18 cellular contexts compared by ENCODE assay signal in genomic region chr22:40594924-40595323, GRCh38. TPM values are rescaled to one million over a fixed set of nuclear protein-coding genes. Genes with fewer than 3 reads are reported as not detected.
DNase-seq lines count a peak whose midpoint lies in the region; ATAC-seq and TF ChIP-seq lines count a peak whose summit lies in the region.
"Had no signal": no experiment of that assay in that cellular context is flagged by ENCODE, and none has a peak within 500 bp of the region (broad histone marks: within the 10 kb centered on the region; RNA-seq: fewer than 3 reads in every experiment).

No MANE protein-coding gene starts in this region.

- peaks cover 69% of the 10 kb centered on the region for H3K4me1 ChIP-seq in OCI-LY3 (ENCODE audit: low read length)

- peak overlapping the region; percentile 95 for H3K27ac ChIP-seq in OCI-LY3 (ENCODE audit: low read length)

- H3K27ac Mint-ChIP-seq in activated T-cell treated with anti-CD3 and anti-CD28 coated beads, Interleukin-2, amount 50 U/mL, for 24 hours: no peak overlapping the region

- H3K4me2 ChIP-seq in OCI-LY3 (ENCODE audit: low read length): peak overlapping the region; percentile 79
- H3K4me2 ChIP-seq: SK-N-SH had no signal

- H3K27me3 ChIP-seq in OCI-LY3 (ENCODE audit: low read depth, low read length): no peaks in the 10 kb centered on the region

- H4K20me1 ChIP-seq in OCI-LY3 (ENCODE audit: insufficient read depth, low read length): no peaks in the 10 kb centered on the region

- no peak overlapping the region for H3K4me3 Mint-ChIP-seq in activated T-cell treated with anti-CD3 and anti-CD28 coated beads, Interleukin-2, amount 50 U/mL, for 24 hours

- H3K79me2 ChIP-seq in OCI-LY3 (ENCODE audit: low read length): peaks cover 89% of the 10 kb centered on the region

- H3K9me3 Mint-ChIP-seq in activated T-cell treated with anti-CD3 and anti-CD28 coated beads, Interleukin-2, amount 50 U/mL, for 24 hours: no peaks in the 10 kb centered on the region

- H3K9me3 ChIP-seq in OCI-LY3 (ENCODE audit: insufficient read depth, low read length): no peaks in the 10 kb centered on the region
- H3K9me3 ChIP-seq: HAP-1, SK-N-SH had no signal

- DNase-seq in EL: peak; percentile 53
- DNase-seq in fibroblast of the aortic adventitia (ENCODE audit: low read depth): peak; percentile 28
- DNase-seq in renal cortical epithelial cell (ENCODE audit: low read depth): peak; percentile 74
- no peak for DNase-seq in GM19238 (ENCODE audit: insufficient read length, low spot score)
- DNase-seq in posterior cingulate gyrus: no peak
- DNase-seq in activated T-cell treated with anti-CD3 and anti-CD28 coated beads, Interleukin-2, amount 50 U/mL, for 24 hours: no peak
- DNase-seq: activated CD4-positive, alpha-beta T cell treated with anti-CD3 and anti-CD28 coated beads for 48 hours; activated gamma-delta T cell; effector memory CD4-positive, alpha-beta T cell; left cardiac atrium; NCI-H774; SK-N-SH; stimulated activated CD4-positive, alpha-beta T cell treated with anti-CD3 and anti-CD28 coated beads, Interleukin-2, amount 100 ng/mL, for 48 hours; substantia nigra had no signal

- no peak overlapping the region for H2AFZ ChIP-seq in OCI-LY3 (ENCODE audit: low read depth, low read length)

- peaks cover 50% of the 10 kb centered on the region for H3K4me1 Mint-ChIP-seq in activated T-cell treated with anti-CD3 and anti-CD28 coated beads, Interleukin-2, amount 50 U/mL, for 24 hours (ENCODE audit: low read depth)

- no peak for TF ChIP-seq CTCF in OCI-LY3 (IDR thresholded peaks at IDR 0.05; ENCODE audit: low read depth, low read length)
- TF ChIP-seq CTCF in fibroblast of the aortic adventitia (IDR thresholded peaks at IDR 0.05; ENCODE audit: insufficient read depth, low read length): no peak

- H3K4me3 ChIP-seq in OCI-LY3 (ENCODE audit: low read length): peak overlapping the region; percentile 58
- no peak overlapping the region for H3K4me3 ChIP-seq in fibroblast of the aortic adventitia (ENCODE audit: low read depth, low read length)
- H3K4me3 ChIP-seq: HAP-1 had no signal

- ATAC-seq in HG03354 (IDR thresholded peaks at IDR 0.05; ENCODE audit: poor library complexity, severe bottlenecking, unreplicated experiment): no peak
- ATAC-seq: Panc1 had no signal

- peak overlapping the region; percentile 70 for H3K9ac ChIP-seq in OCI-LY3 (ENCODE audit: low read length)
- H3K9ac ChIP-seq: SK-N-SH had no signal

- H3K36me3 ChIP-seq in OCI-LY3 (replicated peaks; ENCODE audit: low read depth, low read length): peaks cover 2% of the 10 kb centered on the region
- H3K36me3 ChIP-seq: HAP-1 had no signal

- intact Hi-C loops in posterior cingulate gyrus (cut with DNase I): no loop called here

- H3K36me3 Mint-ChIP-seq in activated T-cell treated with anti-CD3 and anti-CD28 coated beads, Interleukin-2, amount 50 U/mL, for 24 hours (ENCODE audit: low read depth): peaks cover 2% of the 10 kb centered on the region

- H3K27me3 Mint-ChIP-seq in activated T-cell treated with anti-CD3 and anti-CD28 coated beads, Interleukin-2, amount 50 U/mL, for 24 hours: no peaks in the 10 kb centered on the region

RNA-seq across cellular contexts. Expression of gene MRTFA, which starts 41.6 kb away (rescaled TPM):
- total RNA-seq in fibroblast of the aortic adventitia (ENCODE audit: low replicate concordance): 25.8 and 90.4 TPM in 2 replicates
- total RNA-seq in renal cortical epithelial cell: 29.3 and 77.7 TPM in 2 replicates

Comparison
In these comparisons a context has a peak if more than half of its experiments do, and no peak if none do; other contexts are left out.
1. DNase-seq: peak in EL (single experiment), fibroblast of the aortic adventitia (single experiment) and renal cortical epithelial cell (single experiment); none in GM19238 (single experiment), posterior cingulate gyrus (0 of 10) and activated T-cell treated with anti-CD3 and anti-CD28 coated beads, Interleukin-2, amount 50 U/mL, for 24 hours (single experiment).